In genomic region chr22:31614781-31615480, GRCh38 we compare ENCODE assay signal across 1 cellular context.
TF ChIP-seq lines count a peak whose summit lies in the region.

No MANE protein-coding gene starts in this region.

TF ChIP-seq in GM23338, 12 proteins besides CTCF, POLR2A, EP300 and RAD21 (continued from another document):
- TF ChIP-seq ZNF462 (CRISPR knock-in tag; IDR thresholded peaks at IDR 0.05) (no peak), EZH2phosphoT487 (IDR thresholded peaks at IDR 0.05; ENCODE audit: unreplicated experiment) (no peak)
